18 cellular contexts compared by ENCODE assay signal in genomic region chr5:180688326-180689070, GRCh38. TPM values are rescaled to one million over a fixed set of nuclear protein-coding genes. Genes with fewer than 3 reads are reported as not detected.
DNase-seq lines count a peak whose midpoint lies in the region; ATAC-seq and TF ChIP-seq lines count a peak whose summit lies in the region.
"Had no signal": no experiment of that assay in that cellular context is flagged by ENCODE, and none has a peak within 500 bp of the region (broad histone marks: within the 10 kb centered on the region; RNA-seq: fewer than 3 reads in every experiment).

No MANE protein-coding gene starts in this region.

- peak overlapping the region; percentile 60 for H3K27ac Mint-ChIP-seq in activated naive CD4-positive, alpha-beta T cell treated with anti-CD3 and anti-CD28 coated beads for 36 hours
- H3K27ac Mint-ChIP-seq in stimulated activated naive CD8-positive, alpha-beta T cell treated with anti-CD3 and anti-CD28 coated beads, Interleukin-15, Interleukin-2, amounts not matched to agents 100 ng/mL and 50 ng/mL, for 24 hours = peak overlapping the region; percentile 73

- H3K9me3 Mint-ChIP-seq in activated naive CD4-positive, alpha-beta T cell treated with anti-CD3 and anti-CD28 coated beads for 36 hours = no peaks in the 10 kb centered on the region
- H3K9me3 Mint-ChIP-seq in stimulated activated naive CD8-positive, alpha-beta T cell treated with anti-CD3 and anti-CD28 coated beads, Interleukin-15, Interleukin-2, amounts not matched to agents 100 ng/mL and 50 ng/mL, for 24 hours = no peaks in the 10 kb centered on the region

- H3K27me3 ChIP-seq in effector memory CD4-positive, alpha-beta T cell (replicated peaks; ENCODE audit: control insufficient read depth, insufficient read depth, low read length, poor library complexity, severe bottlenecking) = no peaks in the 10 kb centered on the region
- H3K27me3 ChIP-seq in sigmoid colon = peaks cover 0 to 44% (median 4%) of the 10 kb centered on the region in 3 donors
- H3K27me3 ChIP-seq: Peyer's patch had no signal

- no peak for TF ChIP-seq EP300 in sigmoid colon (IDR thresholded peaks at IDR 0.05)

- no peaks in the 10 kb centered on the region for H3K27me3 Mint-ChIP-seq in activated naive CD4-positive, alpha-beta T cell treated with anti-CD3 and anti-CD28 coated beads for 36 hours (ENCODE audit: low read depth)
- no peaks in the 10 kb centered on the region for H3K27me3 Mint-ChIP-seq in stimulated activated naive CD8-positive, alpha-beta T cell treated with anti-CD3 and anti-CD28 coated beads, Interleukin-15, Interleukin-2, amounts not matched to agents 100 ng/mL and 50 ng/mL, for 24 hours

- intact Hi-C loops in activated naive CD4-positive, alpha-beta T cell treated with anti-CD3 and anti-CD28 coated beads for 36 hours (cut with micrococcal nuclease) = loop anchor here (1.0 to 10.0 kb wide), 2 partner anchors 30 to 146 kb away; no protein-coding TSS in a partner anchor
- intact Hi-C loops in sigmoid colon (cut with DNase I) = no loop called here

- H3K4me3 Mint-ChIP-seq in activated naive CD4-positive, alpha-beta T cell treated with anti-CD3 and anti-CD28 coated beads for 36 hours = peak overlapping the region; percentile 59
- peak overlapping the region; percentile 71 for H3K4me3 Mint-ChIP-seq in stimulated activated naive CD8-positive, alpha-beta T cell treated with anti-CD3 and anti-CD28 coated beads, Interleukin-15, Interleukin-2, amounts not matched to agents 100 ng/mL and 50 ng/mL, for 24 hours

- no peaks in the 10 kb centered on the region for H3K36me3 Mint-ChIP-seq in activated naive CD4-positive, alpha-beta T cell treated with anti-CD3 and anti-CD28 coated beads for 36 hours (ENCODE audit: low read depth)
- no peaks in the 10 kb centered on the region for H3K36me3 Mint-ChIP-seq in stimulated activated naive CD8-positive, alpha-beta T cell treated with anti-CD3 and anti-CD28 coated beads, Interleukin-15, Interleukin-2, amounts not matched to agents 100 ng/mL and 50 ng/mL, for 24 hours (ENCODE audit: low read depth)

- H3K36me3 ChIP-seq in effector memory CD4-positive, alpha-beta T cell (ENCODE audit: control insufficient read depth, insufficient read depth, low read length) = no peaks in the 10 kb centered on the region
- H3K36me3 ChIP-seq in sigmoid colon = no peaks in the 10 kb centered on the region
- H3K36me3 ChIP-seq: Peyer's patch, transverse colon had no signal

- H3K4me1 Mint-ChIP-seq in activated naive CD4-positive, alpha-beta T cell treated with anti-CD3 and anti-CD28 coated beads for 36 hours (ENCODE audit: low read depth) = peaks cover 69% of the 10 kb centered on the region
- H3K4me1 Mint-ChIP-seq in stimulated activated naive CD8-positive, alpha-beta T cell treated with anti-CD3 and anti-CD28 coated beads, Interleukin-15, Interleukin-2, amounts not matched to agents 100 ng/mL and 50 ng/mL, for 24 hours (ENCODE audit: low read depth) = peaks cover 62% of the 10 kb centered on the region

- 45 to 51% methylated on average over 8 of the region's 8 CpGs for WGBS in sigmoid colon, 2 donors

- TF ChIP-seq CTCF in sigmoid colon (IDR thresholded peaks at IDR 0.05) = no peak

- DNase-seq in activated naive CD4-positive, alpha-beta T cell treated with anti-CD3 and anti-CD28 coated beads for 36 hours = peak; percentile 54
- no peak for DNase-seq in activated naive CD4-positive, alpha-beta T cell treated with anti-CD3 and anti-CD28 coated beads, Interleukin-2, amount 50 U/mL, for 16 hours
- DNase-seq in SHP77 (lab: John Stamatoyannopoulos, UW) = peak; percentile 27 to 60
- no peak for DNase-seq in effector memory CD4-positive, alpha-beta T cell
- DNase-seq in sigmoid colon = no peak
- DNase-seq in inferior parietal cortex (ENCODE audit: extremely low spot score) = no peak
- DNase-seq: DMS153, NCI-H2081, NCI-H748 treated with DMSO at 0.1 percent for 48 hours, SW 1271, transverse colon had no signal

- H3K27ac ChIP-seq in effector memory CD4-positive, alpha-beta T cell (ENCODE audit: insufficient read depth, low read length, poor library complexity, severe bottlenecking) = peak overlapping the region; percentile 40
- H3K27ac ChIP-seq in sigmoid colon = no peak overlapping the region
- H3K27ac ChIP-seq: transverse colon had no signal

- H3K4me1 ChIP-seq in effector memory CD4-positive, alpha-beta T cell (ENCODE audit: control insufficient read depth, insufficient read depth, low read length, poor library complexity, severe bottlenecking) = peaks cover 14% of the 10 kb centered on the region
- no peaks in the 10 kb centered on the region for H3K4me1 ChIP-seq in sigmoid colon
- H3K4me1 ChIP-seq: Peyer's patch, transverse colon had no signal

- no peak overlapping the region for H3K4me3 ChIP-seq in effector memory CD4-positive, alpha-beta T cell (ENCODE audit: insufficient read depth, low read depth, low read length, poor library complexity, severe bottlenecking)
- no peak overlapping the region for H3K4me3 ChIP-seq in sigmoid colon
- H3K4me3 ChIP-seq: Peyer's patch, transverse colon had no signal

- CTCF ChIA-PET in activated naive CD4-positive, alpha-beta T cell treated with anti-CD3 and anti-CD28 coated beads for 36 hours (lab: Charles Lee) = interaction anchor here (1.2 kb wide), 1 partner anchor 9 kb away, joined by 3 read pairs; no protein-coding TSS in a partner anchor

- TF ChIP-seq POLR2A in sigmoid colon (IDR thresholded peaks at IDR 0.05) = no peak

- ATAC-seq in HG03108 (IDR thresholded peaks at IDR 0.05; ENCODE audit: unreplicated experiment) = no peak

- H3K9me3 ChIP-seq in effector memory CD4-positive, alpha-beta T cell (ENCODE audit: control insufficient read depth, low read length) = no peaks in the 10 kb centered on the region
- no peaks in the 10 kb centered on the region for H3K9me3 ChIP-seq in sigmoid colon
- H3K9me3 ChIP-seq: Peyer's patch, transverse colon had no signal

RNA-seq across cellular contexts. Expression of gene FLT4, which starts 39.1 kb away (rescaled TPM):
- total RNA-seq in activated naive CD4-positive, alpha-beta T cell treated with anti-CD3 and anti-CD28 coated beads for 36 hours = 1 to 10 TPM; 1.5 to 2.7 TPM
- total RNA-seq in sigmoid colon = 10 to 100 TPM in 1 of 4 donors, 1 to 10 TPM in 3; 5.3 to 16.9 (median 8.6) TPM
- 1 to 10 TPM in 1 of 3 donors, under 1 TPM in 2; 0.23 to 6.2 (median 0.60) TPM for polyA plus RNA-seq in sigmoid colon

RNA-seq across cellular contexts. Expression of gene OR2Y1, which starts 51.4 kb away (rescaled TPM):
- total RNA-seq in activated naive CD4-positive, alpha-beta T cell treated with anti-CD3 and anti-CD28 coated beads for 36 hours = not detected
- not detected for total RNA-seq in sigmoid colon
- polyA plus RNA-seq in sigmoid colon = not detected
- total RNA-seq: cardiac septum, HT1080, liver, Peyer's patch, pulmonary artery endothelial cell, transverse colon had no signal
- polyA plus RNA-seq: liver had no signal

Comparison
In these comparisons a context has a peak if more than half of its experiments do, and no peak if none do; other contexts are left out.
1. DNase-seq: peak in activated naive CD4-positive, alpha-beta T cell treated with anti-CD3 and anti-CD28 coated beads for 36 hours (single experiment) and SHP77 (2 of 2); none in activated naive CD4-positive, alpha-beta T cell treated with anti-CD3 and anti-CD28 coated beads, Interleukin-2, amount 50 U/mL, for 16 hours (single experiment), effector memory CD4-positive, alpha-beta T cell (0 of 3), sigmoid colon (single experiment) and inferior parietal cortex (single experiment).